ENCODE assay signal across 1 cellular context in genomic region chr11:129324533-129325175, GRCh38.
A peak's percentile ranks its signal among the peaks of the same experiment; 100 is the strongest.
TF ChIP-seq lines count a peak whose summit lies in the region.

No MANE protein-coding gene starts in this region.

TF ChIP-seq in HepG2, 621 proteins besides CTCF, POLR2A, EP300 and RAD21 (continued from another document and continues in another):
- TF ChIP-seq REPIN1 (CRISPR knock-in tag; IDR thresholded peaks at IDR 0.05; ENCODE audit: borderline replicate concordance, low read depth) (peak; percentile 70; the same call in 1 of the 2 replicates), HDAC2 (CRISPR knock-in tag; IDR thresholded peaks at IDR 0.05) (peak; percentile 90), ZNF280B (CRISPR knock-in tag; IDR thresholded peaks at IDR 0.05; ENCODE audit: borderline replicate concordance) (no peak), DMAP1 (CRISPR knock-in tag; IDR thresholded peaks at IDR 0.05) (0 out of 2 replicates have a peak, but pooled peaks have one; percentile 46), ZNF772 (CRISPR knock-in tag; IDR thresholded peaks at IDR 0.05) (0 out of 2 replicates have a peak, but pooled peaks have one; percentile 57), KLF16 (CRISPR knock-in tag; IDR thresholded peaks at IDR 0.05) (0 out of 4 replicates have a peak, but pooled peaks of 1 of the 2 experiments have one; percentile 32), MLX (CRISPR knock-in tag; IDR thresholded peaks at IDR 0.05) (peak; percentile 62; the same call in 1 of the 2 replicates), MAFG (CRISPR knock-in tag; IDR thresholded peaks at IDR 0.05) (no peak), TBX3 (IDR thresholded peaks at IDR 0.05; ENCODE audit: borderline replicate concordance) (peak; percentile 51; the same call in 1 of the 2 replicates), FOXJ3 (CRISPR knock-in tag; IDR thresholded peaks at IDR 0.05; ENCODE audit: borderline replicate concordance) (peak; percentile 68; the same call in 1 of the 2 replicates), MIXL1 (CRISPR knock-in tag; IDR thresholded peaks at IDR 0.05) (peak; percentile 85), HMG20A (CRISPR knock-in tag; IDR thresholded peaks at IDR 0.05; ENCODE audit: borderline replicate concordance) (peak; percentile 79; the same call in 1 of the 2 replicates), GATAD1 (CRISPR knock-in tag; IDR thresholded peaks at IDR 0.05) (0 out of 2 replicates have a peak, but pooled peaks have one; percentile 38), SOX6 (IDR thresholded peaks at IDR 0.05) (no peak), SOX6 (CRISPR knock-in tag; IDR thresholded peaks at IDR 0.05) (peak; percentile 82), MTERF4 (CRISPR knock-in tag; IDR thresholded peaks at IDR 0.05) (peak; percentile 71; the same call in 1 of the 2 replicates), HMGXB4 (CRISPR knock-in tag; IDR thresholded peaks at IDR 0.05; ENCODE audit: borderline replicate concordance in 1 of 2, low read depth in 1 of 2) (peak in 1 of 2 experiments; percentile 77; a peak in 1 of 4 replicates), ZMYM3 (CRISPR knock-in tag; IDR thresholded peaks at IDR 0.05) (peak; percentile 67), FOSL2 (CRISPR knock-in tag; IDR thresholded peaks at IDR 0.05) (peak; percentile 93), MEF2D (CRISPR knock-in tag; IDR thresholded peaks at IDR 0.05) (0 out of 2 replicates have a peak, but pooled peaks have one; percentile 36), HNF1A (IDR thresholded peaks at IDR 0.05; ENCODE audit: low read depth) (0 out of 2 replicates have a peak, but pooled peaks have one; percentile 36), HNF1A (CRISPR knock-in tag; IDR thresholded peaks at IDR 0.05; ENCODE audit: borderline replicate concordance) (0 out of 2 replicates have a peak, but pooled peaks have one; percentile 70), SMYD3 (CRISPR knock-in tag; IDR thresholded peaks at IDR 0.05) (no peak), RBM39 (IDR thresholded peaks at IDR 0.05; ENCODE audit: low read depth, low read length, poor library complexity, severe bottlenecking) (no peak), ZNF264 (CRISPR knock-in tag; IDR thresholded peaks at IDR 0.05) (peak; percentile 55; the same call in 1 of the 2 replicates), ZNF546 (CRISPR knock-in tag; conservative IDR thresholded peaks at IDR 0.05) (no peak), ZSCAN29 (CRISPR knock-in tag; conservative IDR thresholded peaks at IDR 0.05) (no peak), ZMAT5 (CRISPR knock-in tag; IDR thresholded peaks at IDR 0.05; ENCODE audit: borderline replicate concordance, low read depth) (no peak), TARDBP (CRISPR knock-in tag; IDR thresholded peaks at IDR 0.05) (peak; percentile 56; the same call in 1 of the 2 replicates), WIZ (CRISPR knock-in tag; IDR thresholded peaks at IDR 0.05) (no peak), ZNF691 (CRISPR knock-in tag; IDR thresholded peaks at IDR 0.05; ENCODE audit: borderline replicate concordance, low read depth) (peak; percentile 82; the same call in 1 of the 2 replicates), KMT2A (CRISPR knock-in tag; IDR thresholded peaks at IDR 0.05) (no peak), MEIS1 (CRISPR knock-in tag; IDR thresholded peaks at IDR 0.05; ENCODE audit: borderline replicate concordance) (peak; percentile 92; the same call in 1 of the 2 replicates), ELF3 (CRISPR knock-in tag; IDR thresholded peaks at IDR 0.05) (peak; percentile 64), NR2F1 (CRISPR knock-in tag; IDR thresholded peaks at IDR 0.05) (peak; percentile 94), RCOR2 (CRISPR knock-in tag; IDR thresholded peaks at IDR 0.05) (peak; percentile 51; the same call in 1 of the 2 replicates), SKI (IDR thresholded peaks at IDR 0.05; ENCODE audit: partially characterized antibody) (peak; percentile 99), SP1 (IDR thresholded peaks at IDR 0.05) (no peak), SP1 (CRISPR knock-in tag; IDR thresholded peaks at IDR 0.05) (no peak), HHEX (CRISPR knock-in tag; IDR thresholded peaks at IDR 0.05) (peak; percentile 83), PLRG1 (conservative IDR thresholded peaks at IDR 0.05) (no peak), NR2F2 (IDR thresholded peaks at IDR 0.05; ENCODE audit: borderline replicate concordance, low read depth) (peak; percentile 87), ZNF782 (CRISPR knock-in tag; IDR thresholded peaks at IDR 0.05; ENCODE audit: borderline replicate concordance) (peak; percentile 51; the same call in 1 of the 2 replicates), MXI1 (IDR thresholded peaks at IDR 0.05; ENCODE audit: borderline replicate concordance, low read depth, low read length) (peak; percentile 62; the same call in 1 of the 3 replicates), ZNF318 (CRISPR knock-in tag; IDR thresholded peaks at IDR 0.05) (peak; percentile 29; the same call in 1 of the 2 replicates), ERF (CRISPR knock-in tag; IDR thresholded peaks at IDR 0.05) (0 out of 2 replicates have a peak, but pooled peaks have one; percentile 62), CREM (IDR thresholded peaks at IDR 0.05) (peak; percentile 81; the same call in 1 of the 2 replicates), CREM (CRISPR knock-in tag; IDR thresholded peaks at IDR 0.05) (no peak), ZFP36L1 (CRISPR knock-in tag; IDR thresholded peaks at IDR 0.05) (0 out of 2 replicates have a peak, but pooled peaks have one; percentile 55)
